Comparison of ENCODE assay signal across 8 cellular contexts in genomic region chr7:50303894-50304157, GRCh38. TPM values are rescaled to one million over a fixed set of nuclear protein-coding genes. Genes with fewer than 3 reads are reported as not detected.
A peak's percentile ranks its signal among the peaks of the same experiment; 100 is the strongest.
DNase-seq lines count a peak whose midpoint lies in the region; ATAC-seq, FAIRE-seq and TF ChIP-seq lines count a peak whose summit lies in the region.

No MANE protein-coding gene starts in this region.

- H3K9me3 ChIP-seq in A549 (no peaks in the 10 kb centered on the region), neutrophil (no peaks in the 10 kb centered on the region), MG63 (no peaks in the 10 kb centered on the region)

- no peak for TF ChIP-seq POLR2A in A549 (IDR thresholded peaks at IDR 0.05; ENCODE audit: low read length)

- peak overlapping the region; percentile 90 for H3K4me2 ChIP-seq in A549

- H3K27ac ChIP-seq in A549 (no peak overlapping the region), coronary artery (peak overlapping the region in 1 of 2 donors; percentile 69), neutrophil (peak overlapping the region; percentile 94)

- no CpG with 5 or more reads among the region's 55 CpGs for WGBS in A549 (ENCODE audit: missing lambda C conversion rate)

- TF ChIP-seq CTCF in A549 (IDR thresholded peaks at IDR 0.05) (no peak), coronary artery (IDR thresholded peaks at IDR 0.05) (no peak), neutrophil (IDR thresholded peaks at IDR 0.05) (no peak), D721Med (IDR thresholded peaks at IDR 0.05; ENCODE audit: insufficient read depth, missing control alignments) (no peak)

- ATAC-seq in A549: no peak
- peak; percentile 33 for ATAC-seq in GM19324 (IDR thresholded peaks at IDR 0.05; ENCODE audit: low FRiP score, unreplicated experiment)
- ATAC-seq in HG03432 (IDR thresholded peaks at IDR 0.05; ENCODE audit: unreplicated experiment): peak; percentile 30

- FAIRE-seq in A549 (lab: Jason Lieb, UNC): no peak
- no peak for FAIRE-seq in D721Med (lab: Jason Lieb, UNC)

- no peak for TF ChIP-seq RAD21 in A549 (conservative IDR thresholded peaks at IDR 0.05 in 1 of 2, IDR thresholded peaks at IDR 0.05 in 1 of 2)

- no peak for DNase-seq in A549 (ENCODE audit: low read depth in 1 of 2, low spot score in 1 of 2)
- no peak for DNase-seq in coronary artery (ENCODE audit: low spot score)
- no peak for DNase-seq in HPDE6-E6E7 (ENCODE audit: extremely low spot score)
- DNase-seq in D721Med (ENCODE audit: insufficient read length, low spot score): no peak
- DNase-seq in MG63: no peak

- H3K36me3 ChIP-seq in neutrophil: no peaks in the 10 kb centered on the region
- H3K36me3 ChIP-seq in MG63: no peaks in the 10 kb centered on the region

- 0 out of 3 replicates have a peak, but pooled peaks cover 7% of the 10 kb centered on the region for H3K4me1 ChIP-seq in A549
- H3K4me1 ChIP-seq in neutrophil (ENCODE audit: control insufficient read depth in 1 of 2, insufficient read depth in 1 of 2, low read depth in 1 of 2, low read length in 1 of 2): peaks cover 33 to 38% of the 10 kb centered on the region in 2 experiments

- POLR2A ChIA-PET in A549 (lab: Yijun Ruan, JAX): no interaction called here

- CTCF ChIA-PET in A549 (lab: Yijun Ruan, JAX): no interaction called here

- H3K4me3 ChIP-seq in A549: peak overlapping the region; percentile 46
- H3K4me3 ChIP-seq in coronary artery: peak overlapping the region; percentile 66
- peak overlapping the region; percentile 79 to 82 for H3K4me3 ChIP-seq in neutrophil (ENCODE audit: low read depth in 1 of 2, low read length in 1 of 2)
- H3K4me3 ChIP-seq in MG63: no peak overlapping the region; the same call in 1 of the 2 replicates

- H3K27me3 ChIP-seq in neutrophil (no peaks in the 10 kb centered on the region), MG63 (peaks cover 48% of the 10 kb centered on the region)

- TF ChIP-seq EP300 in A549 (IDR thresholded peaks at IDR 0.05): no peak

TF ChIP-seq in A549, 52 proteins besides CTCF, POLR2A, EP300 and RAD21:
- TF ChIP-seq TP53 (CRISPR knock-in tag; IDR thresholded peaks at IDR 0.05): no peak
- TF ChIP-seq CEBPB (IDR thresholded peaks at IDR 0.05): no peak
- no peak for TF ChIP-seq TFCP2L1 (CRISPR knock-in tag; IDR thresholded peaks at IDR 0.05)
- no peak for TF ChIP-seq BHLHE40 (IDR thresholded peaks at IDR 0.05; ENCODE audit: low read depth, low read length)
- TF ChIP-seq CBX2 (IDR thresholded peaks at IDR 0.05; ENCODE audit: borderline replicate concordance, low read depth): no peak
- TF ChIP-seq MAFK (IDR thresholded peaks at IDR 0.05; ENCODE audit: partially characterized antibody): no peak
- TF ChIP-seq ZSCAN20 (CRISPR knock-in tag; IDR thresholded peaks at IDR 0.05): no peak
- no peak for TF ChIP-seq FOSB (CRISPR knock-in tag; IDR thresholded peaks at IDR 0.05)

RNA-seq across cellular contexts. Expression of gene IKZF1, which starts 0.7 kb away (rescaled TPM):
- not detected in 2 replicates for polyA plus RNA-seq in A549 (2011; rRNA removed)
- 0.01 TPM in 1 of 2 replicates, not detected in the other for polyA plus RNA-seq in A549 (2012; cell fraction: cytosol; rRNA removed)
- polyA plus RNA-seq in A549 (2012; cell fraction: nucleus; rRNA removed): not detected in 2 replicates
- polyA plus RNA-seq in A549 (2017; fragmentation: RNase III; extraction: RNeasy Plus Mini Kit Qiagen cat#74134 plus additional on column Dnase treatment): not detected in 3 replicates
- not detected in 2 replicates for polyA minus RNA-seq in A549 (2011; rRNA and poly(A)+ RNA removed)
- total RNA-seq in MG63 (2014; rRNA removed; shearing (Covaris generic); ENCODE audit: low replicate concordance): not detected in 2 replicates

Comparison
In these comparisons a context has a peak if more than half of its experiments do, and no peak if none do; other contexts are left out.
1. ATAC-seq: peak in GM19324 (single experiment) and HG03432 (single experiment); none in A549 (0 of 2).